9 cellular contexts compared by ENCODE assay signal in the genomic region with DNA sequence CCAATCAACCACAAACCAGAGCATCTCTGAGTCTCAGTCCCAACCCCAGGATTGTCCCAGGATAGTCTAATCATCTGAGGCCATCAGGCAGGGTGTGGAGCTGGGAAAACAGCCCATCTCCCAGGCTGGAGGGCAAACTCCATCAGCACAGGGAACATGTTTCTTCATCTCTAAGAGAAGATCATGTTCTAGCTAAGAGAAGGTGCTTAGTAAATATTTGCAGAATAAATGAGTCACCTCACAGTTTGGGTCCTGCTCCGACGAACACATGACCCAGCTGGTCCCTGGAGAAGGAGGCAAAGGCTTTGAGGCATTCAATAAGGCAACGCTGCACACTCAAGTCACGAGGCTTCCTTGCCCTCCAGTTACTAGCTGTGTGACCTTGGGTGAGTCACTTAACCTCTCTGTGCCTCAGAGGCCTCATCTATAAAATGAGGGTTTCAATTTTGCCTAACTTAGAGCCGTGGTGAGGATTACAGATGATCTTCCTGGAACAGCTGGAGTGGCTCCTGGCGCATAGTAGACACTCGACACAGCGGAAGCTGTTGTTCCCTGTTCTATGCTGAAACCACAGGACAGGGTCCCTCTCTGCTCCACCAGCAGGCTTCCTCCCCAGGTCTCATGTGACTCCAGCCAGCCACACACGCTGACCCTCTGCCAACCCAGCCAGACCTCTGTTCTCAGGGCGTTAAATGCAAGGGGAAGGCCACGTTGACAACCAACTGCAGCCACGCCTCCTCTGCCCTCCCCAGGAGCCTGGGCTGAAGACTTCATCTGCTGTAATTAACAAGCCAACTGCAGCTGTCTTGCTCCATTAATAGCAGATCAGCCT. TPM values are rescaled to one million over a fixed set of nuclear protein-coding genes. Genes with fewer than 3 reads are reported as not detected.
DNase-seq lines count a peak whose midpoint lies in the region; ATAC-seq, FAIRE-seq and TF ChIP-seq lines count a peak whose summit lies in the region.
"Had no signal": no experiment of that assay in that cellular context is flagged by ENCODE, and none has a peak within 500 bp of the region (broad histone marks: within the 10 kb centered on the region; RNA-seq: fewer than 3 reads in every experiment).

No MANE protein-coding gene starts in this region.

- no peaks in the 10 kb centered on the region for H3K23me2 ChIP-seq in H9 (ENCODE audit: insufficient read length, low read depth, low read length, poor library complexity, severe bottlenecking)

- TF ChIP-seq EP300 in GM12878 (IDR thresholded peaks at IDR 0.05; ENCODE audit: borderline replicate concordance in 1 of 2, control insufficient read depth in 1 of 2, low read depth in 2 of 2, low read length in 2 of 2), result no peak

- 13% methylated on average over 12 of the region's 12 CpGs for WGBS in GM12878 (ENCODE audit: insufficient coverage, insufficient replicate concordance, low lambda C conversion rate, missing lambda C conversion rate)
- no CpG with 5 or more reads among the region's 12 CpGs for WGBS in H9 (ENCODE audit: extremely low coverage, insufficient read length, low lambda C conversion rate)

- RAD21 ChIA-PET in GM12878 (lab: Charles Lee; ENCODE audit: unreplicated experiment), result interaction anchor here (1.1 kb wide), 1 partner anchor 103 kb away, joined by 3 read pairs; no protein-coding TSS in a partner anchor

- no peak overlapping the region for H3K23ac ChIP-seq in H9 (ENCODE audit: insufficient read length, low read depth, low read length)

- no peak overlapping the region for H3K4me3 Mint-ChIP-seq in naive thymus-derived CD4-positive, alpha-beta T cell
- H3K4me3 Mint-ChIP-seq in H9, result no peak overlapping the region
- H3K4me3 Mint-ChIP-seq: T-helper 1 cell treated with Interleukin-12 subunit alpha and Interleukin-12 subunit beta and Interleukin-4 antibody, amounts not matched to agents 30 μg/mL and 1 μg/mL, for 36 hours had no signal

- H3K79me2 ChIP-seq in GM12878 (ENCODE audit: control insufficient read depth, insufficient read depth, low read length) (no peaks in the 10 kb centered on the region), H9 (ENCODE audit: insufficient read depth, low read length) (no peaks in the 10 kb centered on the region)

- CTCF ChIA-PET in GM12878 (lab: Yijun Ruan, JAX), result interaction anchor here (1.6 to 1.8 kb wide), 2 partner anchors 8 to 103 kb away, joined by 5 to 7 read pairs; no protein-coding TSS in a partner anchor
- CTCF ChIA-PET in naive thymus-derived CD4-positive, alpha-beta T cell (lab: Charles Lee), result no interaction called here

- no TSS peak for BruUV-seq in GM12878 (replicated peaks; lab: Mats Ljungman, UMichigan)

- no peak overlapping the region for H3K4ac ChIP-seq in H9 (ENCODE audit: low read depth, low read length)

- H2AFZ ChIP-seq in GM12878 (ENCODE audit: control insufficient read depth, low read depth, low read length), result no peak overlapping the region
- no peak overlapping the region for H2AFZ ChIP-seq in H9 (ENCODE audit: low read length)

- DNase-seq in DMS53 treated with DMSO at 0.1 percent for 48 hours (lab: John Stamatoyannopoulos, UW; ENCODE audit: unreplicated experiment) (peak; percentile 97), NCI-H1436 (lab: John Stamatoyannopoulos, UW) (peak; percentile 74), GM12878 (ENCODE audit: low read depth, low spot score) (no peak), iPS-NIHi11 (ENCODE audit: low spot score) (no peak), GM13976 (ENCODE audit: low spot score) (no peak), H9 (no peak), hepatic stellate cell (ENCODE audit: low spot score) (no peak)
- no peak for DNase-seq in naive thymus-derived CD4-positive, alpha-beta T cell

- no peak overlapping the region for H2BK12ac ChIP-seq in H9 (ENCODE audit: insufficient read length, low read depth, low read length)

- H3K9ac ChIP-seq in GM12878 (ENCODE audit: control insufficient read depth, insufficient read depth, low read length) (no peak overlapping the region), H9 (ENCODE audit: extremely low read depth, insufficient read length, low read length) (no peak overlapping the region)

- no peak overlapping the region for H3K27ac Mint-ChIP-seq in naive thymus-derived CD4-positive, alpha-beta T cell
- H3K27ac Mint-ChIP-seq in H9, result no peak overlapping the region
- H3K27ac Mint-ChIP-seq: T-helper 1 cell treated with Interleukin-12 subunit alpha and Interleukin-12 subunit beta and Interleukin-4 antibody, amounts not matched to agents 30 μg/mL and 1 μg/mL, for 36 hours had no signal

- H3T11ph ChIP-seq in H9 (ENCODE audit: low read length), result no peak overlapping the region

- no peak overlapping the region for H3K4me3 ChIP-seq in GM12878
- H3K4me3 ChIP-seq in naive thymus-derived CD4-positive, alpha-beta T cell (ENCODE audit: low read length), result no peak overlapping the region

- H2AK5ac ChIP-seq in H9 (ENCODE audit: insufficient read length, low read length), result no peak overlapping the region

- no peak for TF ChIP-seq POLR2A in GM12878 (IDR thresholded peaks at IDR 0.05; ENCODE audit: low read depth, low read length)

- peak; percentile 65 for ATAC-seq in GM12878
- peak; percentile 77 for ATAC-seq in naive thymus-derived CD4-positive, alpha-beta T cell

- no peak overlapping the region for H2BK120ac ChIP-seq in H9 (ENCODE audit: low read depth, low read length, poor library complexity, severe bottlenecking)

- H3K9me3 ChIP-seq in GM12878 (replicated peaks; ENCODE audit: control insufficient read depth, insufficient read depth, low read length) (no peaks in the 10 kb centered on the region), H9 (ENCODE audit: control insufficient read depth, low read depth, low read length) (no peaks in the 10 kb centered on the region)
- no peaks in the 10 kb centered on the region for H3K9me3 ChIP-seq in naive thymus-derived CD4-positive, alpha-beta T cell (ENCODE audit: control insufficient read depth in 2 of 3, low read length in 3 of 3)

- no peak overlapping the region for H3K18ac ChIP-seq in H9 (ENCODE audit: insufficient read length, low read depth, low read length)

- H3K14ac ChIP-seq in H9 (ENCODE audit: insufficient read depth, low read length), result no peak overlapping the region; the same call in 1 of the 2 replicates

- no peak overlapping the region for H3K4me2 ChIP-seq in GM12878 (ENCODE audit: control insufficient read depth, insufficient read depth)
- no peak overlapping the region for H3K4me2 ChIP-seq in H9 (ENCODE audit: insufficient read depth, insufficient read length, low read length)

- TF ChIP-seq RAD21 in GM12878 (IDR thresholded peaks at IDR 0.05; ENCODE audit: insufficient read depth, low read depth, low read length), result no peak

- POLR2A ChIA-PET in GM12878 (lab: Charles Lee), result no interaction called here
- POLR2A ChIA-PET in naive thymus-derived CD4-positive, alpha-beta T cell (lab: Charles Lee), result no interaction called here

- SMC1A ChIA-PET in GM12878 (lab: Charles Lee; ENCODE audit: uncharacterized antibody, unreplicated experiment), result interaction anchor here (0.6 to 0.9 kb wide), 2 partner anchors 8 to 796 kb away, joined by 3 read pairs; no protein-coding TSS in a partner anchor

- H3K4me1 ChIP-seq in GM12878 (ENCODE audit: control insufficient read depth, insufficient read depth, low read length) (peaks cover 3% of the 10 kb centered on the region; the same call in 1 of the 2 replicates), H9 (ENCODE audit: insufficient read depth, low read length) (no peaks in the 10 kb centered on the region)
- no peaks in the 10 kb centered on the region for H3K4me1 ChIP-seq in naive thymus-derived CD4-positive, alpha-beta T cell (ENCODE audit: control insufficient read depth in 2 of 2, insufficient read depth in 2 of 2, low read length in 2 of 2)

- H2BK5ac ChIP-seq in H9 (ENCODE audit: insufficient read length, low read length), result no peak overlapping the region

- no peaks in the 10 kb centered on the region for H3K79me1 ChIP-seq in H9 (ENCODE audit: insufficient read depth, low read depth, low read length, poor library complexity, severe bottlenecking)

- H3K27me3 ChIP-seq in GM12878 (replicated peaks in 1 of 2; ENCODE audit: control insufficient read depth in 2 of 2, insufficient read depth in 2 of 2, low read length in 1 of 2) (peaks cover 0 to 3% of the 10 kb centered on the region in 2 experiments; a peak in 1 of 4 replicates), H9 (ENCODE audit: insufficient read depth, low read length) (no peaks in the 10 kb centered on the region)
- H3K27me3 ChIP-seq in naive thymus-derived CD4-positive, alpha-beta T cell (ENCODE audit: control insufficient read depth in 2 of 2, insufficient read depth in 2 of 2, low read length in 2 of 2), result no peaks in the 10 kb centered on the region

- FAIRE-seq in GM12878 (lab: Jason Lieb, UNC), result no peak

- intact Hi-C loops in GM12878 (cut with micrococcal nuclease; ENCODE audit: unreplicated experiment), result no loop called here
- intact Hi-C loops in naive thymus-derived CD4-positive, alpha-beta T cell (cut with micrococcal nuclease), result no loop called here

- H4K8ac ChIP-seq in H9 (replicated peaks; ENCODE audit: insufficient read length, low read depth, low read length), result no peak overlapping the region

- no peak overlapping the region for H4K5ac ChIP-seq in H9 (ENCODE audit: insufficient read length, low read depth, low read length)

- H3K9me3 Mint-ChIP-seq in naive thymus-derived CD4-positive, alpha-beta T cell, result peaks cover 0 to 6% (median 0%) of the 10 kb centered on the region in 11 donors
- H3K9me3 Mint-ChIP-seq in H9, result no peaks in the 10 kb centered on the region; a peak in 1 of 5 replicates
- H3K9me3 Mint-ChIP-seq: T-helper 1 cell treated with Interleukin-12 subunit alpha and Interleukin-12 subunit beta and Interleukin-4 antibody, amounts not matched to agents 30 μg/mL and 1 μg/mL, for 36 hours had no signal

- no peak for TF ChIP-seq CTCF in GM12878 (IDR thresholded peaks at IDR 0.05 in 2 of 3, conservative IDR thresholded peaks at IDR 0.05 in 1 of 3; ENCODE audit: control insufficient read depth in 2 of 3, extremely low read depth in 1 of 3, insufficient read depth in 1 of 3, low read depth in 3 of 3, low read length in 3 of 3)
- no peak for TF ChIP-seq CTCF in GM13976 (IDR thresholded peaks at IDR 0.05; ENCODE audit: borderline replicate concordance, control extremely low read depth, extremely low read depth, insufficient read depth, missing control alignments)
- no peak for TF ChIP-seq CTCF in H9 (conservative IDR thresholded peaks at IDR 0.05)

- H3K4me1 Mint-ChIP-seq in naive thymus-derived CD4-positive, alpha-beta T cell, result peaks cover 0 to 5% (median 0%) of the 10 kb centered on the region in 7 donors
- H3K4me1 Mint-ChIP-seq in H9, result peaks cover 5 to 27% of the 10 kb centered on the region in 2 experiments; a peak in 3 of 4 replicates

- H3K56ac ChIP-seq in H9 (ENCODE audit: insufficient read length, low read depth, low read length), result no peak overlapping the region

- no peak overlapping the region for H2BK20ac ChIP-seq in H9 (ENCODE audit: low read depth, low read length, poor library complexity, severe bottlenecking)

- H3K36me3 Mint-ChIP-seq in naive thymus-derived CD4-positive, alpha-beta T cell, result no peaks in the 10 kb centered on the region
- no peaks in the 10 kb centered on the region for H3K36me3 Mint-ChIP-seq in H9 (ENCODE audit: insufficient read depth in 1 of 3, low read depth in 3 of 3)

- in situ Hi-C loops in GM12878 (cut with MboI) (loop anchor here (10.0 kb wide), 1 partner anchor 918 kb away; no protein-coding TSS in a partner anchor), GM13976 (cut with MboI; ENCODE audit: low sequenced_read_pairs, unreplicated experiment) (no loop called here)

- peaks cover 0 to 32% (median 15%) of the 10 kb centered on the region in 5 donors for H3K27me3 Mint-ChIP-seq in naive thymus-derived CD4-positive, alpha-beta T cell
- peaks cover 31% of the 10 kb centered on the region for H3K27me3 Mint-ChIP-seq in H9 (ENCODE audit: low read depth)

- no peak overlapping the region for H2BK15ac ChIP-seq in H9 (ENCODE audit: low read depth, low read length)

- H4K20me1 ChIP-seq in GM12878 (ENCODE audit: control insufficient read depth, insufficient read depth), result no peaks in the 10 kb centered on the region
- H4K20me1 ChIP-seq in H9 (ENCODE audit: control insufficient read depth, insufficient read depth, insufficient read length), result no peaks in the 10 kb centered on the region

- H4K91ac ChIP-seq in H9 (ENCODE audit: insufficient read length, low read depth, low read length), result no peak overlapping the region

- H3K27ac ChIP-seq in GM12878 (ENCODE audit: control insufficient read depth, insufficient read depth) (no peak overlapping the region), H9 (ENCODE audit: insufficient read length, low read depth, low read length) (no peak overlapping the region)
- no peak overlapping the region for H3K27ac ChIP-seq in naive thymus-derived CD4-positive, alpha-beta T cell (ENCODE audit: low read depth, low read length)

- no peaks in the 10 kb centered on the region for H3K36me3 ChIP-seq in GM12878 (ENCODE audit: control insufficient read depth in 2 of 2, insufficient read depth in 2 of 2, low read length in 1 of 2)
- H3K36me3 ChIP-seq in naive thymus-derived CD4-positive, alpha-beta T cell (ENCODE audit: control insufficient read depth in 2 of 3, insufficient read depth in 3 of 3, low read length in 3 of 3), result no peaks in the 10 kb centered on the region

RNA-seq across cellular contexts. Expression of a gene that starts 10.3 kb away (rescaled TPM):
- total RNA-seq in GM12878 (2013; cell fraction: nucleolus; rRNA removed), result 157 and 160 TPM in 2 replicates
- total RNA-seq in GM12878 (2014; rRNA removed) (3,474 and 3,658 TPM in 2 replicates), GM12878 (2014; rRNA removed; fragmentation: Illumina TruSeq; extraction: Trizol) (2,756 and 2,777 TPM in 2 replicates), GM12878 (2021) (1,318 and 1,414 TPM in 2 replicates), H9 (2021) (1,354 and 1,358 TPM in 2 replicates)
- 1,426 TPM for polyA plus RNA-seq in GM12878 (2011; ENCODE audit: low read depth)
- polyA plus RNA-seq in GM12878 (2011; rRNA removed) (1,375 and 1,634 TPM in 2 replicates), GM12878 (2014; fragmentation: Illumina TruSeq; extraction: Trizol) (1,052 and 1,828 TPM in 2 replicates), GM12878 (2014; fragmentation: Nextera tagmentation; extraction: Ambion mirVana) (1,000 to 10,000 TPM; 2,918 to 3,855 TPM), GM12878 (2014; rRNA removed) (4,938 and 5,822 TPM in 2 replicates), GM12878 (2016; fragmentation: Nextera tagmentation; extraction: Ambion mirVana) (1,000 to 10,000 TPM; 2,421 to 2,570 TPM)
- polyA plus RNA-seq in GM12878 (2011; cell fraction: cytosol; rRNA removed), result 350 and 2,010 TPM in 2 replicates
- polyA plus RNA-seq in GM12878 (2011; cell fraction: nucleus; rRNA removed), result 901 and 1,479 TPM in 2 replicates
- polyA plus RNA-seq in GM12878 (2012), result 5,418 and 5,579 TPM in 2 replicates
- polyA minus RNA-seq in GM12878 (2011; rRNA and poly(A)+ RNA removed), result 1,625 and 2,002 TPM in 2 replicates
- 442 and 456 TPM in 2 replicates for polyA minus RNA-seq in GM12878 (2011; cell fraction: cytosol; rRNA and poly(A)+ RNA removed)
- 137 and 144 TPM in 2 replicates for polyA minus RNA-seq in GM12878 (2011; cell fraction: nucleus; rRNA and poly(A)+ RNA removed)
- 1,000 to 10,000 TPM; 1,097 to 2,553 (median 2,002) TPM for total RNA-seq in naive thymus-derived CD4-positive, alpha-beta T cell
- 1,000 to 10,000 TPM; 1,479 to 2,523 TPM for polyA plus RNA-seq in naive thymus-derived CD4-positive, alpha-beta T cell

RNA-seq across cellular contexts. Expression of a gene that starts 20.2 kb away (rescaled TPM):
- 149 and 160 TPM in 2 replicates for total RNA-seq in GM12878 (2013; cell fraction: nucleolus; rRNA removed)
- total RNA-seq in GM12878 (2014; rRNA removed), result 9.7 and 10.7 TPM in 2 replicates
- 4.2 and 4.4 TPM in 2 replicates for total RNA-seq in GM12878 (2014; rRNA removed; fragmentation: Illumina TruSeq; extraction: Trizol)
- 7.7 and 8.5 TPM in 2 replicates for total RNA-seq in GM12878 (2021)
- 2.5 TPM for polyA plus RNA-seq in GM12878 (2011; ENCODE audit: low read depth)
- 14.1 and 25.2 TPM in 2 replicates for polyA plus RNA-seq in GM12878 (2011; rRNA removed)
- 24.7 and 32.7 TPM in 2 replicates for polyA plus RNA-seq in GM12878 (2011; cell fraction: cytosol; rRNA removed)
- polyA plus RNA-seq in GM12878 (2011; cell fraction: nucleus; rRNA removed), result 99.0 and 109 TPM in 2 replicates
- polyA plus RNA-seq in GM12878 (2012), result 3.8 and 5.7 TPM in 2 replicates
- polyA plus RNA-seq in GM12878 (2014; fragmentation: Illumina TruSeq; extraction: Trizol), result 5.8 and 6.6 TPM in 2 replicates
- polyA plus RNA-seq in GM12878 (2014; fragmentation: Nextera tagmentation; extraction: Ambion mirVana), result under 1 TPM; 0.26 to 0.47 TPM
- polyA plus RNA-seq in GM12878 (2014; rRNA removed), result 9.9 and 10.4 TPM in 2 replicates
- 1 to 10 TPM; 6.5 to 6.7 TPM for polyA plus RNA-seq in GM12878 (2016; fragmentation: Nextera tagmentation; extraction: Ambion mirVana)
- 24.1 and 32.2 TPM in 2 replicates for polyA minus RNA-seq in GM12878 (2011; rRNA and poly(A)+ RNA removed)
- 5.4 and 7.2 TPM in 2 replicates for polyA minus RNA-seq in GM12878 (2011; cell fraction: cytosol; rRNA and poly(A)+ RNA removed)
- 20.9 and 23.5 TPM in 2 replicates for polyA minus RNA-seq in GM12878 (2011; cell fraction: nucleus; rRNA and poly(A)+ RNA removed)
- 10 to 100 TPM in 2 of 5 experiments, 1 to 10 TPM in 3; 5.5 to 15.8 (median 9.9) TPM for total RNA-seq in naive thymus-derived CD4-positive, alpha-beta T cell
- polyA plus RNA-seq in naive thymus-derived CD4-positive, alpha-beta T cell, result 1 to 10 TPM; 1.9 to 2.0 TPM
- total RNA-seq in H9 (2021), result 1.6 and 3.2 TPM in 2 replicates

Comparison
In these comparisons a context has a peak if more than half of its experiments do, and no peak if none do; other contexts are left out.
1. DNase-seq: peak in DMS53 treated with DMSO at 0.1 percent for 48 hours (single experiment) and NCI-H1436 (single experiment); none in GM12878 (single experiment), naive thymus-derived CD4-positive, alpha-beta T cell (0 of 9), iPS-NIHi11 (single experiment), GM13976 (single experiment), H9 (single experiment) and hepatic stellate cell (single experiment).